25 cellular contexts compared by ENCODE assay signal in genomic region chr16:52690468-52690867, GRCh38.
"Had no signal": no experiment of that assay in that cellular context is flagged by ENCODE, and none has a peak within 500 bp of the region (broad histone marks: within the 10 kb centered on the region; RNA-seq: fewer than 3 reads in every experiment).

No MANE protein-coding gene starts in this region.

- H2AFZ ChIP-seq: PC-9 had no signal

- H3K4me3 ChIP-seq: K562, PC-9, Peyer's patch, SJCRH30 had no signal

- H3K4me3 Mint-ChIP-seq: IgD-negative memory B cell, T-helper 17 cell had no signal

- H3K36me3 ChIP-seq: Peyer's patch, SJCRH30 had no signal

- FAIRE-seq: K562 had no signal

- H3K27me3 Mint-ChIP-seq: T-helper 17 cell had no signal

- DNase-seq: Kasumi-1; MM.1S; NCI-H1092 treated with DMSO at 0.1 percent for 48 hours; NCI-H1417 treated with DMSO at 0.1 percent for 48 hours; NCI-H146; NCI-H1694 treated with DMSO at 0.1 percent for 48 hours; NCI-H1930; NCI-H2081; NCI-H2227 treated with DMSO at 0.1 percent for 48 hours; NCI-H524; NCI-H526 treated with DMSO at 0.1 percent for 48 hours; NCI-H748 treated with DMSO at 0.1 percent for 48 hours; NK-92 treated with Interleukin-12 subunit alpha and Interleukin-12 subunit beta, amount 100 ng/mL, for 24 hours; OCI-M1; PC-9; Peyer's patch; SHP77 treated with DMSO at 0.1 percent for 48 hours; SJCRH30; T-helper 1 cell; T-helper 17 cell had no signal

- H3K4me1 Mint-ChIP-seq: IgD-negative memory B cell, T-helper 17 cell had no signal

- H3K27me3 ChIP-seq: Peyer's patch, SJCRH30 had no signal

- ATAC-seq: K562, Right ventricle myocardium inferior, SK-N-SH treated with all-trans-retinoic acid at 6 μM for 48 hours, T-helper 17 cell had no signal

- H3K4me1 ChIP-seq: Peyer's patch, SJCRH30 had no signal

- H3K4me2 ChIP-seq: KMS-11, PC-9 had no signal

- H3K9ac ChIP-seq: KMS-11 had no signal

- H3K27ac ChIP-seq: KMS-11, PC-9, Peyer's patch, SJCRH30 had no signal

- H3K27ac Mint-ChIP-seq: IgD-negative memory B cell, T-helper 17 cell had no signal
